ENCODE assay signal across 25 cellular contexts in genomic region chr14:77475432-77476115, GRCh38. TPM values are rescaled to one million over a fixed set of nuclear protein-coding genes. Genes with fewer than 3 reads are reported as not detected.
"Had no signal": no experiment of that assay in that cellular context is flagged by ENCODE, and none has a peak within 500 bp of the region (broad histone marks: within the 10 kb centered on the region; RNA-seq: fewer than 3 reads in every experiment).

No MANE protein-coding gene starts in this region.

- H3K4me1 ChIP-seq: body of pancreas, left ventricle myocardium inferior, spleen, upper lobe of left lung had no signal

- H3K27ac ChIP-seq: body of pancreas, epithelial cell of prostate, esophagus squamous epithelium, left ventricle myocardium inferior, spleen, upper lobe of left lung had no signal

- H3K9me3 Mint-ChIP-seq: activated B cell treated with CpG ODN at 0.5 μM for 24 hours; activated T-helper 2 cell treated with anti-CD3 and anti-CD28 coated beads, Interferon-gamma antibody, Interleukin-2, Interleukin-4, amounts not matched to agents 10 μg/mL and 5 μg/mL and 100 μg/mL, durations not matched to agents 14 hours and 24 hours and 36 hours; stimulated activated naive CD8-positive, alpha-beta T cell treated with anti-CD3 and anti-CD28 coated beads, Interleukin-15, Interleukin-2, amounts not matched to agents 100 ng/mL and 50 ng/mL, for 24 hours had no signal

- DNase-seq: activated B cell treated with CpG ODN at 0.5 μM for 24 hours; activated CD4-positive, alpha-beta T cell treated with anti-CD3 and anti-CD28 coated beads for 36 hours; activated CD8-positive, alpha-beta memory T cell treated with anti-CD3 and anti-CD28 coated beads, Interleukin-2, amount 10 ng/mL, durations not matched to agents 7 days and 5 days; activated CD8-positive, alpha-beta T cell treated with anti-CD3 and anti-CD28 coated beads, Interleukin-2, amount 10 ng/mL, durations not matched to agents 7 days and 5 days; activated naive CD4-positive, alpha-beta T cell treated with Interleukin-2 at 50 U/mL for 16 hours; activated T-cell treated with anti-CD3 and anti-CD28 coated beads, Interleukin-2, amount 50 U/mL, for 48 hours; anterior cingulate cortex; body of pancreas; effector CD8-positive, alpha-beta T cell; esophagus squamous epithelium; left ventricle myocardium inferior; mammary epithelial cell; spleen; substantia nigra; T-helper 2 cell had no signal

- H3K4me3 Mint-ChIP-seq: activated B cell treated with CpG ODN at 0.5 μM for 24 hours; activated CD4-positive, alpha-beta T cell treated with anti-CD3 and anti-CD28 coated beads for 36 hours; activated CD8-positive, alpha-beta memory T cell treated with anti-CD3 and anti-CD28 coated beads, Interleukin-2, amount 10 ng/mL, durations not matched to agents 7 days and 5 days; activated CD8-positive, alpha-beta T cell treated with anti-CD3 and anti-CD28 coated beads, Interleukin-2, amount 10 ng/mL, durations not matched to agents 7 days and 5 days; activated naive CD8-positive, alpha-beta T cell; stimulated activated naive CD8-positive, alpha-beta T cell treated with anti-CD3 and anti-CD28 coated beads, Interleukin-15, Interleukin-2, amounts not matched to agents 100 ng/mL and 50 ng/mL, for 24 hours had no signal

- H3K9me3 ChIP-seq: body of pancreas, esophagus squamous epithelium, left ventricle myocardium inferior, spleen, upper lobe of left lung had no signal

- H3K27ac Mint-ChIP-seq: activated B cell treated with CpG ODN at 0.5 μM for 24 hours; activated CD4-positive, alpha-beta T cell treated with anti-CD3 and anti-CD28 coated beads for 36 hours; activated CD8-positive, alpha-beta memory T cell treated with anti-CD3 and anti-CD28 coated beads, Interleukin-2, amount 10 ng/mL, durations not matched to agents 7 days and 5 days; activated CD8-positive, alpha-beta T cell treated with anti-CD3 and anti-CD28 coated beads, Interleukin-2, amount 10 ng/mL, durations not matched to agents 7 days and 5 days; activated naive CD8-positive, alpha-beta T cell; activated T-helper 2 cell treated with anti-CD3 and anti-CD28 coated beads, Interferon-gamma antibody, Interleukin-2, Interleukin-4, amounts not matched to agents 10 μg/mL and 5 μg/mL and 100 μg/mL, durations not matched to agents 14 hours and 24 hours and 36 hours; stimulated activated naive CD8-positive, alpha-beta T cell treated with anti-CD3 and anti-CD28 coated beads, Interleukin-15, Interleukin-2, amounts not matched to agents 100 ng/mL and 50 ng/mL, for 24 hours had no signal

- H3K36me3 Mint-ChIP-seq: activated CD8-positive, alpha-beta memory T cell treated with anti-CD3 and anti-CD28 coated beads, Interleukin-2, amount 10 ng/mL, durations not matched to agents 7 days and 5 days; activated naive CD8-positive, alpha-beta T cell had no signal

- H3K27me3 ChIP-seq: body of pancreas, esophagus squamous epithelium, spleen, upper lobe of left lung had no signal

- H3K4me1 Mint-ChIP-seq: activated B cell treated with CpG ODN at 0.5 μM for 24 hours; activated CD4-positive, alpha-beta T cell treated with anti-CD3 and anti-CD28 coated beads for 36 hours; activated CD8-positive, alpha-beta memory T cell treated with anti-CD3 and anti-CD28 coated beads, Interleukin-2, amount 10 ng/mL, durations not matched to agents 7 days and 5 days had no signal

- H3K36me3 ChIP-seq: esophagus squamous epithelium, left ventricle myocardium inferior, upper lobe of left lung had no signal

- ATAC-seq: activated CD4-positive, alpha-beta T cell treated with anti-CD3 and anti-CD28 coated beads for 36 hours; activated CD8-positive, alpha-beta memory T cell treated with anti-CD3 and anti-CD28 coated beads, Interleukin-2, amount 10 ng/mL, durations not matched to agents 7 days and 5 days; activated CD8-positive, alpha-beta T cell treated with anti-CD3 and anti-CD28 coated beads, Interleukin-2, amount 10 ng/mL, durations not matched to agents 7 days and 5 days; body of pancreas had no signal

- FAIRE-seq: colon, endometrium, frontal cortex had no signal

- H3K4me3 ChIP-seq: body of pancreas, esophagus squamous epithelium, left ventricle myocardium inferior, spleen, upper lobe of left lung had no signal

- H3K27me3 Mint-ChIP-seq: activated B cell treated with CpG ODN at 0.5 μM for 24 hours; activated CD4-positive, alpha-beta T cell treated with anti-CD3 and anti-CD28 coated beads for 36 hours; activated CD8-positive, alpha-beta memory T cell treated with anti-CD3 and anti-CD28 coated beads, Interleukin-2, amount 10 ng/mL, durations not matched to agents 7 days and 5 days; activated naive CD8-positive, alpha-beta T cell; stimulated activated naive CD8-positive, alpha-beta T cell treated with anti-CD3 and anti-CD28 coated beads, Interleukin-15, Interleukin-2, amounts not matched to agents 100 ng/mL and 50 ng/mL, for 24 hours had no signal

RNA-seq across cellular contexts. Expression of gene ISM2, which starts 23.0 kb away (rescaled TPM):
- total RNA-seq: activated B cell treated with CpG ODN at 0.5 μM for 24 hours; activated CD8-positive, alpha-beta memory T cell treated with anti-CD3 and anti-CD28 coated beads, Interleukin-2, amount 10 ng/mL, durations not matched to agents 7 days and 5 days; activated CD8-positive, alpha-beta T cell treated with anti-CD3 and anti-CD28 coated beads, Interleukin-2, amount 10 ng/mL, durations not matched to agents 7 days and 5 days; activated T-helper 2 cell treated with anti-CD3 and anti-CD28 coated beads, Interferon-gamma antibody, Interleukin-2, Interleukin-4, amounts not matched to agents 10 μg/mL and 5 μg/mL and 100 μg/mL, durations not matched to agents 14 hours and 24 hours and 36 hours; body of pancreas; left ventricle myocardium inferior; osteoblast; right cardiac atrium; upper lobe of left lung had no signal
- polyA plus RNA-seq: right cardiac atrium, spleen had no signal

RNA-seq across cellular contexts. Expression of gene NOXRED1, which starts 52.3 kb away (rescaled TPM):
- total RNA-seq: esophagus squamous epithelium had no signal
